Comparison of ENCODE assay signal across 11 cellular contexts in genomic region chr2:135245055-135245454, GRCh38.
A peak's percentile ranks its signal among the peaks of the same experiment; 100 is the strongest.
DNase-seq lines count a peak whose midpoint lies in the region; ATAC-seq, FAIRE-seq and TF ChIP-seq lines count a peak whose summit lies in the region.
"Had no signal": no experiment of that assay in that cellular context is flagged by ENCODE, and none has a peak within 500 bp of the region (broad histone marks: within the 10 kb centered on the region; RNA-seq: fewer than 3 reads in every experiment).

No MANE protein-coding gene starts in this region.

- H3K27ac Mint-ChIP-seq in activated CD4-positive, alpha-beta T cell treated with anti-CD3 and anti-CD28 coated beads for 36 hours: peak overlapping the region; percentile 84

- TF ChIP-seq RAD21 in K562 (CRISPR knock-in tag; conservative IDR thresholded peaks at IDR 0.05 in 1 of 2, IDR thresholded peaks at IDR 0.05 in 1 of 2): no peak

- no peak; the same call in 1 of the 2 replicates for TF ChIP-seq EP300 in K562 (IDR thresholded peaks at IDR 0.05; ENCODE audit: low read length)

- H3K27ac ChIP-seq in K562 (ENCODE audit: extremely low read depth, low read depth, low read length): peak overlapping the region; percentile 57; the same call in 1 of the 3 replicates
- H3K27ac ChIP-seq in osteoblast (ENCODE audit: low read depth, low read length): no peak overlapping the region
- H3K27ac ChIP-seq: C4-2B, left ventricle myocardium inferior, upper lobe of left lung had no signal

- no peak overlapping the region for H3K4me3 Mint-ChIP-seq in activated CD4-positive, alpha-beta T cell treated with anti-CD3 and anti-CD28 coated beads for 36 hours

- H3K9ac ChIP-seq in K562 (ENCODE audit: insufficient read depth in 1 of 2, low read depth in 2 of 2, low read length in 2 of 2): no peak overlapping the region

- no peaks in the 10 kb centered on the region for H4K20me1 ChIP-seq in K562 (replicated peaks; ENCODE audit: control insufficient read depth, insufficient read depth, low read length)
- no peaks in the 10 kb centered on the region for H4K20me1 ChIP-seq in osteoblast (ENCODE audit: insufficient read depth, low read length)

- no peak for TF ChIP-seq POLR2A in K562 (conservative IDR thresholded peaks at IDR 0.05)

- in situ Hi-C loops in K562 (cut with MboI): no loop called here

- TF ChIP-seq CTCF in K562 (IDR thresholded peaks at IDR 0.05 in 2 of 3, conservative IDR thresholded peaks at IDR 0.05 in 1 of 3; ENCODE audit: insufficient read depth in 2 of 3, low read depth in 1 of 3, low read length in 3 of 3) (no peak), osteoblast (IDR thresholded peaks at IDR 0.05; ENCODE audit: extremely low read depth, low read depth, low read length) (no peak)

- intact Hi-C loops in activated CD4-positive, alpha-beta T cell treated with anti-CD3 and anti-CD28 coated beads for 36 hours (cut with DNase I, micrococcal nuclease): loop anchor here in 1 of 2 experiments (1.0 to 5.0 kb wide), 2 partner anchors 193 to 287 kb away; partner anchors contain the start of genes R3HDM1, RAB3GAP1 and ZRANB3
- intact Hi-C loops in K562 (cut with micrococcal nuclease): no loop called here
- intact Hi-C loops in Right ventricle myocardium superior (cut with DNase I): no loop called here

- CTCF ChIA-PET in activated CD4-positive, alpha-beta T cell treated with anti-CD3 and anti-CD28 coated beads for 36 hours (lab: Charles Lee): interaction anchor here (0.6 kb wide), 1 partner anchor 235 kb away, joined by 3 read pairs; no protein-coding TSS in a partner anchor
- CTCF ChIA-PET in K562 (lab: Yijun Ruan, JAX; ENCODE audit: low intra/inter-chr PET ratio): no interaction called here

- no peaks in the 10 kb centered on the region; the same call in 1 of the 2 replicates for H3K9me3 ChIP-seq in K562 (replicated peaks; ENCODE audit: control insufficient read depth, insufficient read depth, low read depth, low read length)
- H3K9me3 ChIP-seq in osteoblast (ENCODE audit: low read depth, low read length): no peaks in the 10 kb centered on the region

- DNase-seq in activated CD4-positive, alpha-beta T cell treated with anti-CD3 and anti-CD28 coated beads for 36 hours: peak; percentile 36
- no peak for DNase-seq in activated CD4-positive, alpha-beta T cell treated with anti-CD3 and anti-CD28 coated beads for 1 hour
- DNase-seq in NCI-H146 treated with DMSO at 0.1 percent for 48 hours (lab: John Stamatoyannopoulos, UW; ENCODE audit: unreplicated experiment) (peak; percentile 88), K562 (ENCODE audit: extremely low read depth in 1 of 4, low spot score in 3 of 4) (peak in 2 of 4 experiments; percentile 20 to 32), osteoblast (ENCODE audit: insufficient read length, low spot score, missing footprints) (peak; percentile 68), Right ventricle myocardium superior (no peak)
- DNase-seq: left ventricle myocardium inferior, upper lobe of left lung had no signal

- peaks cover 8% of the 10 kb centered on the region for H3K36me3 Mint-ChIP-seq in activated CD4-positive, alpha-beta T cell treated with anti-CD3 and anti-CD28 coated beads for 36 hours (ENCODE audit: low read depth)

- no peaks in the 10 kb centered on the region for H3K27me3 ChIP-seq in K562 (ENCODE audit: control insufficient read depth in 2 of 2, insufficient read depth in 2 of 2, low read length in 2 of 2)
- H3K27me3 ChIP-seq in osteoblast (ENCODE audit: insufficient read depth, low read length): no peaks in the 10 kb centered on the region
- H3K27me3 ChIP-seq: upper lobe of left lung had no signal

- no peaks in the 10 kb centered on the region for H3K9me1 ChIP-seq in K562 (ENCODE audit: control insufficient read depth, insufficient read depth, low read length)

- H3K4me1 Mint-ChIP-seq in activated CD4-positive, alpha-beta T cell treated with anti-CD3 and anti-CD28 coated beads for 36 hours: peaks cover 8% of the 10 kb centered on the region

- BruUV-seq in K562 (replicated peaks; lab: Mats Ljungman, UMichigan): no TSS peak

- ATAC-seq in activated CD4-positive, alpha-beta T cell treated with anti-CD3 and anti-CD28 coated beads for 36 hours: peak; percentile 98
- ATAC-seq in K562: peak; percentile 84
- ATAC-seq in Right ventricle myocardium superior (ENCODE audit: poor library complexity): no peak
- no peak for ATAC-seq in HG03135 (IDR thresholded peaks at IDR 0.05; ENCODE audit: unreplicated experiment)
- no peak for ATAC-seq in HG02642 (IDR thresholded peaks at IDR 0.05; ENCODE audit: poor library complexity, unreplicated experiment)

- no peaks in the 10 kb centered on the region for H3K36me3 ChIP-seq in K562 (ENCODE audit: control insufficient read depth, insufficient read depth, low read length)
- H3K36me3 ChIP-seq in osteoblast (ENCODE audit: insufficient read depth, low read length): no peaks in the 10 kb centered on the region
- H3K36me3 ChIP-seq: upper lobe of left lung had no signal

- peaks cover 7% of the 10 kb centered on the region for H3K9me3 Mint-ChIP-seq in activated CD4-positive, alpha-beta T cell treated with anti-CD3 and anti-CD28 coated beads for 36 hours (ENCODE audit: low read depth)

- FAIRE-seq in K562 (lab: Jason Lieb, UNC): no peak

- no peaks in the 10 kb centered on the region for H3K27me3 Mint-ChIP-seq in activated CD4-positive, alpha-beta T cell treated with anti-CD3 and anti-CD28 coated beads for 36 hours

- POLR2A ChIA-PET in activated CD4-positive, alpha-beta T cell treated with anti-CD3 and anti-CD28 coated beads for 36 hours (lab: Charles Lee): no interaction called here
- POLR2A ChIA-PET in K562 (lab: Yijun Ruan, JAX): interaction anchor here (1.1 kb wide), 1 partner anchor 9 kb away, joined by 4 read pairs; no protein-coding TSS in a partner anchor

- H3K79me2 ChIP-seq in K562 (ENCODE audit: control insufficient read depth, insufficient read depth, low read length) (no peaks in the 10 kb centered on the region), osteoblast (ENCODE audit: insufficient read depth, low read length) (no peaks in the 10 kb centered on the region)

- H3K4me2 ChIP-seq in K562 (ENCODE audit: insufficient read depth, low read length) (no peak overlapping the region), osteoblast (ENCODE audit: insufficient read depth, low read length) (no peak overlapping the region)

- H3K4me1 ChIP-seq in K562 (replicated peaks in 1 of 2; ENCODE audit: control insufficient read depth in 2 of 2, insufficient read depth in 2 of 2, low read length in 2 of 2) (no peaks in the 10 kb centered on the region), osteoblast (ENCODE audit: insufficient read depth, low read length) (no peaks in the 10 kb centered on the region)
- H3K4me1 ChIP-seq: left ventricle myocardium inferior, upper lobe of left lung had no signal

- H2AFZ ChIP-seq in K562 (ENCODE audit: low read depth, low read length) (no peak overlapping the region), osteoblast (ENCODE audit: low read length) (no peak overlapping the region)

- H3K4me3 ChIP-seq in K562 (no peak overlapping the region), osteoblast (ENCODE audit: insufficient read depth, low read length) (no peak overlapping the region)
- H3K4me3 ChIP-seq: left ventricle myocardium inferior, upper lobe of left lung had no signal

TF ChIP-seq in K562, 482 proteins besides CTCF, POLR2A, EP300 and RAD21 (continues in another document):
- TF ChIP-seq CEBPG (CRISPR knock-in tag; IDR thresholded peaks at IDR 0.05): no peak
- TF ChIP-seq CEBPG (tag; conservative IDR thresholded peaks at IDR 0.05 in 1 of 2, IDR thresholded peaks at IDR 0.05 in 1 of 2): peak in 1 of 2 experiments; percentile 60; a peak in 2 of 4 replicates
- no peak for TF ChIP-seq THRAP3 (IDR thresholded peaks at IDR 0.05; ENCODE audit: borderline replicate concordance)
- no peak for TF ChIP-seq PPARD (CRISPR knock-in tag; IDR thresholded peaks at IDR 0.05)
- TF ChIP-seq CHAMP1 (IDR thresholded peaks at IDR 0.05): no peak
- no peak for TF ChIP-seq COPS2 (conservative IDR thresholded peaks at IDR 0.05)
- no peak for TF ChIP-seq ZBTB12 (CRISPR knock-in tag; IDR thresholded peaks at IDR 0.05)
- peak; percentile 71 for TF ChIP-seq ARID1B (IDR thresholded peaks at IDR 0.05)
- no peak for TF ChIP-seq NR2C1 (IDR thresholded peaks at IDR 0.05)
- 0 out of 2 replicates have a peak, but pooled peaks have one; percentile 28 for TF ChIP-seq NR2C1 (tag; IDR thresholded peaks at IDR 0.05)
- TF ChIP-seq NR2C2 (CRISPR knock-in tag; IDR thresholded peaks at IDR 0.05): no peak
- peak; percentile 17; the same call in 1 of the 2 replicates for TF ChIP-seq NR2C2 (tag; IDR thresholded peaks at IDR 0.05)
- no peak for TF ChIP-seq FOXK1 (CRISPR knock-in tag; IDR thresholded peaks at IDR 0.05; ENCODE audit: borderline replicate concordance)
- peak; percentile 24; the same call in 1 of the 2 replicates for TF ChIP-seq ETV1 (tag; conservative IDR thresholded peaks at IDR 0.05; ENCODE audit: low read depth)

Comparison
In these comparisons a context has a peak if more than half of its experiments do, and no peak if none do; other contexts are left out.
1. DNase-seq: peak in activated CD4-positive, alpha-beta T cell treated with anti-CD3 and anti-CD28 coated beads for 36 hours (single experiment), NCI-H146 treated with DMSO at 0.1 percent for 48 hours (single experiment) and osteoblast (single experiment); none in activated CD4-positive, alpha-beta T cell treated with anti-CD3 and anti-CD28 coated beads for 1 hour (single experiment) and Right ventricle myocardium superior (single experiment).
2. ATAC-seq: peak in activated CD4-positive, alpha-beta T cell treated with anti-CD3 and anti-CD28 coated beads for 36 hours (single experiment) and K562 (single experiment); none in Right ventricle myocardium superior (single experiment), HG03135 (single experiment) and HG02642 (single experiment).